8 cellular contexts compared by ENCODE assay signal in the genomic region with DNA sequence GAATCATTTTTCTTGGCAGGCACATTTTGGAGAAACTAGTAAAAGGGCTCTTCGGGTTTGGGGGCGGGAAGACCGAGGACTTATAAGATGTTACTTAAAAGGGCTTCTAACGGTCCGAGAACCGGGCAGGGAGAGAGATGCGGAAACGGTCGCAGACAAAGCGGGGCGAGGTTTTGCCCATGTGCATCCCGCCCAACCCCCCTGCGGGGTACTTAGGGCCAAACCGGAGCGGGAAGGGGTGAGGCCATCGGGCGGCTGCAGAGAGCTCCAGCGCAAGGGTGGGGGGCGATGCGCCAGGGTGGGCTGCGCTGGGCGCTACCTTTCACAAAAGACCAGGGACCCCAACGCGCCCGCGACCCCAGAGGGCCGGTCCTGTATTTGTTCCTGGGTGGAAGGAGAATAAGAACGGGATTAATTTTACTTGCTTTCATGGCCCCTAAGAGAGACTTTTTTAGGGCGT. TPM values are rescaled to one million over a fixed set of nuclear protein-coding genes. Genes with fewer than 3 reads are reported as not detected.
DNase-seq lines count a peak whose midpoint lies in the region; ATAC-seq, FAIRE-seq and TF ChIP-seq lines count a peak whose summit lies in the region.

No MANE protein-coding gene starts in this region.

- peaks cover 38 to 44% (median 44%) of the 10 kb centered on the region in 11 experiments for H3K36me3 ChIP-seq in BLaER1 treated with 17β-estradiol and CSF1 and Interleukin-3, amounts not matched to agents 10 nM and 100 nM
- H3K36me3 ChIP-seq in HUES48 (ENCODE audit: control insufficient read depth, insufficient read depth, low read length) (peaks cover 42% of the 10 kb centered on the region), uterus (no peaks in the 10 kb centered on the region)

- intact Hi-C loops in uterus (cut with DNase I; ENCODE audit: low total_unique reads): loop anchor here (2.0 kb wide), 1 partner anchor 34 kb away; the partner anchor contains the start of gene PPP1R18

- peak overlapping the region; percentile 79 to 100 (median 98) for H3K27ac ChIP-seq in BLaER1 treated with 17β-estradiol and CSF1 and Interleukin-3, amounts not matched to agents 10 nM and 100 nM
- H3K27ac ChIP-seq in HUES48 (ENCODE audit: low read depth, low read length) (peak overlapping the region; percentile 98), uterus (peak overlapping the region; percentile 91 to 97)

- H3K4me1 ChIP-seq in BLaER1 treated with 17β-estradiol and CSF1 and Interleukin-3, amounts not matched to agents 10 nM and 100 nM: peaks cover 56 to 62% (median 59%) of the 10 kb centered on the region in 10 experiments
- H3K4me1 ChIP-seq in HUES48 (ENCODE audit: control insufficient read depth, insufficient read depth, low read length): peaks cover 18% of the 10 kb centered on the region
- H3K4me1 ChIP-seq in uterus: no peaks in the 10 kb centered on the region

- peak overlapping the region; percentile 0 to 39 (median 19); a peak in 11 of 22 replicates for H3K4me2 ChIP-seq in BLaER1 treated with 17β-estradiol and CSF1 and Interleukin-3, amounts not matched to agents 10 nM and 100 nM

- no peak for FAIRE-seq in RCC 7860 (lab: Jason Lieb, UNC)

- TF ChIP-seq POLR2A in uterus (IDR thresholded peaks at IDR 0.05): no peak

- H3K4me3 ChIP-seq in BLaER1 treated with 17β-estradiol and CSF1 and Interleukin-3, amounts not matched to agents 10 nM and 100 nM: peak overlapping the region; percentile 81 to 98 (median 90)
- H3K4me3 ChIP-seq in HUES48 (ENCODE audit: low read depth, low read length): peak overlapping the region; percentile 93
- peak overlapping the region; percentile 59 to 69 for H3K4me3 ChIP-seq in uterus

- H3K27me3 ChIP-seq in BLaER1 treated with 17β-estradiol and CSF1 and Interleukin-3, amounts not matched to agents 10 nM and 100 nM: no peaks in the 10 kb centered on the region
- H3K27me3 ChIP-seq in HUES48 (ENCODE audit: control insufficient read depth, insufficient read depth, low read length): no peaks in the 10 kb centered on the region
- H3K27me3 ChIP-seq in uterus: no peaks in the 10 kb centered on the region

- peak overlapping the region; percentile 86 to 100 (median 98) for H3K9ac ChIP-seq in BLaER1 treated with 17β-estradiol and CSF1 and Interleukin-3, amounts not matched to agents 10 nM and 100 nM
- H3K9ac ChIP-seq in HUES48 (ENCODE audit: low read depth, low read length): peak overlapping the region; percentile 100

- no peaks in the 10 kb centered on the region; a peak in 1 of 22 replicates for H3K9me3 ChIP-seq in BLaER1 treated with 17β-estradiol and CSF1 and Interleukin-3, amounts not matched to agents 10 nM and 100 nM (replicated peaks in 1 of 11)
- H3K9me3 ChIP-seq in HUES48 (ENCODE audit: control insufficient read depth, insufficient read depth, low read length) (no peaks in the 10 kb centered on the region), uterus (no peaks in the 10 kb centered on the region)

- peaks cover 44 to 45% (median 44%) of the 10 kb centered on the region in 11 experiments for H4K20me1 ChIP-seq in BLaER1 treated with 17β-estradiol and CSF1 and Interleukin-3, amounts not matched to agents 10 nM and 100 nM

- DNase-seq in RCC 7860 (ENCODE audit: low spot score) (peak; percentile 43), globus pallidus (ENCODE audit: low spot score) (peak; percentile 71), nucleus accumbens (lab: John Stamatoyannopoulos, UW) (peak in 44 of 56 donors; percentile 11 to 66 (median 33)), uterus (peak; percentile 76 to 79)
- DNase-seq in activated naive CD4-positive, alpha-beta T cell treated with Interleukin-2 at 50 U/mL for 16 hours: peak; percentile 72

- no peak for TF ChIP-seq CTCF in uterus (IDR thresholded peaks at IDR 0.05)

- ATAC-seq in GM21360 (IDR thresholded peaks at IDR 0.05; ENCODE audit: unreplicated experiment): no peak

RNA-seq across cellular contexts. Expression of gene TUBB, which starts 0.6 kb away (rescaled TPM):
- 100 to 1,000 TPM; 130 to 426 (median 290) TPM for total RNA-seq in uterus

RNA-seq across cellular contexts. Expression of gene MDC1, which starts 3.7 kb away (rescaled TPM):
- total RNA-seq in uterus: 10 to 100 TPM in 2 of 4 donors, 1 to 10 TPM in 2; 3.1 to 61.9 (median 10.2) TPM

RNA-seq across cellular contexts. Expression of gene FLOT1, which starts 21.7 kb away (rescaled TPM):
- total RNA-seq in uterus: 100 to 1,000 TPM in 1 of 4 donors, 10 to 100 TPM in 3; 47.1 to 155 (median 64.6) TPM

RNA-seq across cellular contexts. Expression of gene IER3, which starts 23.6 kb away (rescaled TPM):
- total RNA-seq in uterus: 10 to 100 TPM in 2 of 4 donors, 1 to 10 TPM in 1, under 1 TPM in 1; 0.88 to 23.8 (median 10.4) TPM

RNA-seq across cellular contexts. Expression of gene NRM, which starts 30.0 kb away (rescaled TPM):
- 10 to 100 TPM in 1 of 4 donors, 1 to 10 TPM in 2, under 1 TPM in 1; 0.59 to 29.3 (median 5.4) TPM for total RNA-seq in uterus
